In the genomic region with DNA sequence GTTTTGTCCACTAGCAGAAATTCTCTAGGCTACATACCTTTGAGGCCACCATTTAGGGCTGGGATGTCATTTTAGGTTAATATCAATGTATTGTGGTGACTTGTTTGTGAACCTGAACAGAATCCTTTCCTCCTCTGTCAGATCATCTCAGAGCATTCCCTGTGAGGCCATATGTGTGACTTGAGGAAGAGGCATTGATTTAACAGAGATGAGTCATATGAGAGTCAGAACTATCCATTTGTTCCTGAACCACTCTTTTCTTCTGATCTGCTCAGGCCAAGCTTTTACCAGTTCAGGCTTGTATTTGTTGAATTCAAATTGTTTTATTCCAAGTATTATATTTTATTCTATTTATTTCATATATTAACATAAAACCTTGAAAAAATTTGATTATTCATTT, we compare ENCODE assay signal across 26 cellular contexts. TPM values are rescaled to one million over a fixed set of nuclear protein-coding genes. Genes with fewer than 3 reads are reported as not detected.
DNase-seq lines count a peak whose midpoint lies in the region; ATAC-seq, FAIRE-seq and TF ChIP-seq lines count a peak whose summit lies in the region.
"Had no signal": no experiment of that assay in that cellular context is flagged by ENCODE, and none has a peak within 500 bp of the region (broad histone marks: within the 10 kb centered on the region; RNA-seq: fewer than 3 reads in every experiment).

No MANE protein-coding gene starts in this region.

- no peaks in the 10 kb centered on the region for H4K20me1 ChIP-seq in PC-3 (ENCODE audit: low read length)
- H4K20me1 ChIP-seq: BLaER1 treated with 17β-estradiol and CSF1 and Interleukin-3, amounts not matched to agents 10 nM and 100 nM had no signal

- H3K9ac ChIP-seq in PC-3 (ENCODE audit: low read length) = no peak overlapping the region
- H3K9ac ChIP-seq: BLaER1 treated with 17β-estradiol and CSF1 and Interleukin-3, amounts not matched to agents 10 nM and 100 nM had no signal

- H3K36me3 ChIP-seq in PC-3 (ENCODE audit: low read depth, low read length) (no peaks in the 10 kb centered on the region), bronchial epithelial cell (ENCODE audit: control insufficient read depth, insufficient read depth, low read length) (no peaks in the 10 kb centered on the region)
- H3K36me3 ChIP-seq: BLaER1 treated with 17β-estradiol and CSF1 and Interleukin-3, amounts not matched to agents 10 nM and 100 nM had no signal

- intact Hi-C loops in PC-3 (cut with micrococcal nuclease) = no loop called here

- no peak for TF ChIP-seq CTCF in PC-3 (conservative IDR thresholded peaks at IDR 0.05; ENCODE audit: low read depth, low read length)
- no peak for TF ChIP-seq CTCF in bronchial epithelial cell (IDR thresholded peaks at IDR 0.05; ENCODE audit: insufficient read depth, low read length, severe bottlenecking)

- POLR2A ChIA-PET in PC-3 (lab: Charles Lee; ENCODE audit: unreplicated experiment) = no interaction called here

- no peaks in the 10 kb centered on the region for H3K9me3 ChIP-seq in PC-3 (ENCODE audit: low read length)
- H3K9me3 ChIP-seq: A549; BLaER1 treated with 17β-estradiol and CSF1 and Interleukin-3, amounts not matched to agents 10 nM and 100 nM had no signal

- no peak overlapping the region for H2AFZ ChIP-seq in PC-3 (ENCODE audit: low read length)

- H3K27me3 ChIP-seq in PC-3 (ENCODE audit: low read length) (no peaks in the 10 kb centered on the region), bronchial epithelial cell (ENCODE audit: control insufficient read depth, insufficient read depth, low read length) (no peaks in the 10 kb centered on the region)
- H3K27me3 ChIP-seq: BLaER1 treated with 17β-estradiol and CSF1 and Interleukin-3, amounts not matched to agents 10 nM and 100 nM had no signal

- no peak overlapping the region for H3K27ac Mint-ChIP-seq in stimulated activated naive B cell treated with anti-CD40 and anti-IgM and Interleukin-4, amounts not matched to agents 10 μg/mL and 1 μg/mL and 100 μg/mL, for 72 hours
- H3K27ac Mint-ChIP-seq: B cell; CD4-positive, alpha-beta T cell; CD8-positive, alpha-beta T cell had no signal

- no peak overlapping the region for H3K4me3 ChIP-seq in PC-3 (ENCODE audit: low read length)
- no peak overlapping the region for H3K4me3 ChIP-seq in bronchial epithelial cell (ENCODE audit: low read depth, low read length)
- H3K4me3 ChIP-seq: A549; BLaER1 treated with 17β-estradiol and CSF1 and Interleukin-3, amounts not matched to agents 10 nM and 100 nM; GM12878 had no signal

- peaks cover 3 to 6% of the 10 kb centered on the region in 2 donors for H3K4me1 Mint-ChIP-seq in stimulated activated naive B cell treated with anti-CD40 and anti-IgM and Interleukin-4, amounts not matched to agents 10 μg/mL and 1 μg/mL and 100 μg/mL, for 72 hours

- no peak overlapping the region for H3K4me3 Mint-ChIP-seq in stimulated activated naive B cell treated with anti-CD40 and anti-IgM and Interleukin-4, amounts not matched to agents 10 μg/mL and 1 μg/mL and 100 μg/mL, for 72 hours
- H3K4me3 Mint-ChIP-seq: B cell; CD4-positive, alpha-beta T cell; CD8-positive, alpha-beta T cell had no signal

- BruUV-seq in PC-3 (replicated peaks; lab: Mats Ljungman, UMichigan) = no TSS peak

- CTCF ChIA-PET in PC-3 (lab: Charles Lee) = no interaction called here

- peaks cover 25% of the 10 kb centered on the region for H3K4me1 ChIP-seq in PC-3 (ENCODE audit: insufficient read depth, low read length)
- H3K4me1 ChIP-seq: A549 had no signal

- H3K27me3 Mint-ChIP-seq in stimulated activated naive B cell treated with anti-CD40 and anti-IgM and Interleukin-4, amounts not matched to agents 10 μg/mL and 1 μg/mL and 100 μg/mL, for 72 hours = no peaks in the 10 kb centered on the region
- H3K27me3 Mint-ChIP-seq: B cell; CD4-positive, alpha-beta T cell had no signal

- H3K79me2 ChIP-seq in PC-3 (ENCODE audit: low read length) = no peaks in the 10 kb centered on the region

- H3K9me3 Mint-ChIP-seq in stimulated activated naive B cell treated with anti-CD40 and anti-IgM and Interleukin-4, amounts not matched to agents 10 μg/mL and 1 μg/mL and 100 μg/mL, for 72 hours = peaks cover 8 to 10% of the 10 kb centered on the region in 2 donors
- H3K9me3 Mint-ChIP-seq: CD8-positive, alpha-beta T cell had no signal

- ATAC-seq in PC-3 = no peak
- ATAC-seq in HG02763 (IDR thresholded peaks at IDR 0.05; ENCODE audit: unreplicated experiment) = no peak
- ATAC-seq in stimulated activated naive B cell treated with anti-CD40 and anti-IgM and Interleukin-4, amounts not matched to agents 10 μg/mL and 1 μg/mL and 100 μg/mL, for 72 hours (replicated peaks) = no peak
- ATAC-seq: A549; CD8-positive, alpha-beta T cell; GM12878 had no signal

- H3K27ac ChIP-seq in PC-3 (ENCODE audit: low read length) = peak overlapping the region; percentile 21; the same call in 1 of the 2 replicates
- H3K27ac ChIP-seq: 22Rv1; A549; BLaER1 treated with 17β-estradiol and CSF1 and Interleukin-3, amounts not matched to agents 10 nM and 100 nM; C4-2B had no signal

- peak; percentile 67 for DNase-seq in COLO829 (ENCODE audit: low spot score)
- DNase-seq in PC-3 = peak; percentile 44
- peak; percentile 12 for DNase-seq in bronchial epithelial cell (ENCODE audit: low read depth)
- DNase-seq in stimulated activated naive B cell treated with anti-CD40 and anti-IgM and Interleukin-4, amounts not matched to agents 10 μg/mL and 1 μg/mL and 100 μg/mL, for 72 hours = no peak
- DNase-seq: AML-193; CD4-positive, alpha-beta T cell; CD8-positive, alpha-beta T cell; COR-L47; DMS 273 treated with DMSO at 0.1 percent for 48 hours; DMS153; DMS53; DMS79; DND-41; EL; GDM1 had no signal

- FAIRE-seq in bronchial epithelial cell (lab: Jason Lieb, UNC) = no peak
- FAIRE-seq: A549, GM12878, GM18507 had no signal

- H3F3A ChIP-seq in PC-3 (ENCODE audit: low read length, unreplicated experiment) = no peaks in the 10 kb centered on the region

- H3K36me3 Mint-ChIP-seq in stimulated activated naive B cell treated with anti-CD40 and anti-IgM and Interleukin-4, amounts not matched to agents 10 μg/mL and 1 μg/mL and 100 μg/mL, for 72 hours = no peaks in the 10 kb centered on the region
- H3K36me3 Mint-ChIP-seq: CD8-positive, alpha-beta T cell had no signal

- no peaks in the 10 kb centered on the region for H3K9me2 ChIP-seq in PC-3 (replicated peaks; ENCODE audit: low read length)

- H3K4me2 ChIP-seq in PC-3 (ENCODE audit: low read length) = no peak overlapping the region
- H3K4me2 ChIP-seq: A549; BLaER1 treated with 17β-estradiol and CSF1 and Interleukin-3, amounts not matched to agents 10 nM and 100 nM had no signal

RNA-seq across cellular contexts. Expression of gene OR4C6, which starts 6.9 kb away (rescaled TPM):
- total RNA-seq in PC-3 (2014; rRNA removed) = not detected in 2 replicates
- total RNA-seq in bronchial epithelial cell = not detected in 2 replicates
- total RNA-seq: A172; B cell; CD4-positive, alpha-beta T cell; CD8-positive, alpha-beta T cell; Daoy; G401 had no signal

RNA-seq across cellular contexts. Expression of gene OR4S2, which starts 7.0 kb away (rescaled TPM):
- not detected in 2 replicates for total RNA-seq in PC-3 (2014; rRNA removed)
- total RNA-seq in bronchial epithelial cell = not detected in 2 replicates
- total RNA-seq: A172; B cell; CD4-positive, alpha-beta T cell; CD8-positive, alpha-beta T cell; Daoy; G401; GM12878 had no signal

RNA-seq across cellular contexts. Expression of gene OR4P4, which starts 20.2 kb away (rescaled TPM):
- total RNA-seq in PC-3 (2014; rRNA removed) (not detected in 2 replicates), bronchial epithelial cell (not detected in 2 replicates)
- total RNA-seq: A172; B cell; CD4-positive, alpha-beta T cell; CD8-positive, alpha-beta T cell; Daoy; G401; GM12878 had no signal

RNA-seq across cellular contexts. Expression of gene OR4C11, which starts 47.7 kb away (rescaled TPM):
- total RNA-seq in PC-3 (2014; rRNA removed) (not detected in 2 replicates), bronchial epithelial cell (not detected in 2 replicates)
- total RNA-seq: A172; B cell; CD4-positive, alpha-beta T cell; CD8-positive, alpha-beta T cell; Daoy; G401; GM12878 had no signal
